In the genomic region with DNA sequence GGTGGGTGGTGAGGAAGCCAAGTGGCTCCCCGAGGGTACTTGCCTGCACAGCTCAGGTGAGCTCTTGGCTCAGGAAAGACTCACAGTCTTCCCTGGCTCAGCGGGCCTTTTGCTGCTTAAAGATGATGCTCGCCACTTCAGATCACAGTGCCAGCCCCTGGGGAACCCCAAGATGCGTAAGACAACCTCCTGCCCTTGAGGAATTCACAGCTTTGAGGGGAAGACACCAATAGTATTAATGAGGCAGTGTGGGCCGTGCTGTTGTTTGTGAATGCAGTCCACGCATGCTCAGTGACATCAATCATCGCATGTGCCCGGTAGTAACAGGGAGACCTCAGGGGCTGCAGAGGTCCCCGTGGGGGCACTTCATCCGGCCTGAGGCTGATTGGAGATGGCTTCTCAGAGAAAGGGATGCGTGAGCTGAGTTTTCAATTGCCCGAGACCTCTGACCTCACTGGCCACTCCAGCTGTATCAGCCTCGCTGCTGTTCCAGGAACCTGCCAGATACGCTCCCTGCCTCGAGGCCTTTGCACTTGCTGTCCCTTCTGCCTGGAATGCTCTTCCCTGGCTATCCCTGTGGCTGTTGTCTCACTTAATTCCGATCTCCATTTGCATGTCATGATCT, we compare ENCODE assay signal across 1 cellular context.
TF ChIP-seq lines count a peak whose summit lies in the region.

No MANE protein-coding gene starts in this region.

TF ChIP-seq in HepG2, 621 proteins besides CTCF, POLR2A, EP300 and RAD21:
- TF ChIP-seq, protein P1, sequence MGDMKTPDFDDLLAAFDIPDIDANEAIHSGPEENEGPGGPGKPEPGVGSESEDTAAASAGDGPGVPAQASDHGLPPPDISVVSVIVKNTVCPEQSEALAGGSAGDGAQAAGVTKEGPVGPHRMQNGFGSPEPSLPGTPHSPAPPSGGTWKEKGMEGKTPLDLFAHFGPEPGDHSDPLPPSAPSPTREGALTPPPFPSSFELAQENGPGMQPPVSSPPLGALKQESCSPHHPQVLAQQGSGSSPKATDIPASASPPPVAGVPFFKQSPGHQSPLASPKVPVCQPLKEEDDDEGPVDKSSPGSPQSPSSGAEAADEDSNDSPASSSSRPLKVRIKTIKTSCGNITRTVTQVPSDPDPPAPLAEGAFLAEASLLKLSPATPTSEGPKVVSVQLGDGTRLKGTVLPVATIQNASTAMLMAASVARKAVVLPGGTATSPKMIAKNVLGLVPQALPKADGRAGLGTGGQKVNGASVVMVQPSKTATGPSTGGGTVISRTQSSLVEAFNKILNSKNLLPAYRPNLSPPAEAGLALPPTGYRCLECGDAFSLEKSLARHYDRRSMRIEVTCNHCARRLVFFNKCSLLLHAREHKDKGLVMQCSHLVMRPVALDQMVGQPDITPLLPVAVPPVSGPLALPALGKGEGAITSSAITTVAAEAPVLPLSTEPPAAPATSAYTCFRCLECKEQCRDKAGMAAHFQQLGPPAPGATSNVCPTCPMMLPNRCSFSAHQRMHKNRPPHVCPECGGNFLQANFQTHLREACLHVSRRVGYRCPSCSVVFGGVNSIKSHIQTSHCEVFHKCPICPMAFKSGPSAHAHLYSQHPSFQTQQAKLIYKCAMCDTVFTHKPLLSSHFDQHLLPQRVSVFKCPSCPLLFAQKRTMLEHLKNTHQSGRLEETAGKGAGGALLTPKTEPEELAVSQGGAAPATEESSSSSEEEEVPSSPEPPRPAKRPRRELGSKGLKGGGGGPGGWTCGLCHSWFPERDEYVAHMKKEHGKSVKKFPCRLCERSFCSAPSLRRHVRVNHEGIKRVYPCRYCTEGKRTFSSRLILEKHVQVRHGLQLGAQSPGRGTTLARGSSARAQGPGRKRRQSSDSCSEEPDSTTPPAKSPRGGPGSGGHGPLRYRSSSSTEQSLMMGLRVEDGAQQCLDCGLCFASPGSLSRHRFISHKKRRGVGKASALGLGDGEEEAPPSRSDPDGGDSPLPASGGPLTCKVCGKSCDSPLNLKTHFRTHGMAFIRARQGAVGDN (CRISPR knock-in tag; IDR thresholded peaks at IDR 0.05) = peak; percentile 29
- TF ChIP-seq ATF7-NPFF (CRISPR knock-in tag; IDR thresholded peaks at IDR 0.05; ENCODE audit: low read depth) = no peak
- no peak for TF ChIP-seq ZNF546 (CRISPR knock-in tag; conservative IDR thresholded peaks at IDR 0.05)
